In genomic region chr10:110919971-110920881, GRCh38 we compare ENCODE assay signal across 8 cellular contexts. TPM values are rescaled to one million over a fixed set of nuclear protein-coding genes. Genes with fewer than 3 reads are reported as not detected.
DNase-seq lines count a peak whose midpoint lies in the region; ATAC-seq and TF ChIP-seq lines count a peak whose summit lies in the region.

No MANE protein-coding gene starts in this region.

- H3K27ac Mint-ChIP-seq in activated CD4-positive, alpha-beta T cell treated with anti-CD3 and anti-CD28 coated beads, Interleukin-2, amount 10 ng/mL, durations not matched to agents 7 days and 5 days = peak overlapping the region; percentile 96
- H3K27ac Mint-ChIP-seq in type B pancreatic cell = peak overlapping the region; percentile 92

- peak; percentile 18 for ATAC-seq in HG02763 (IDR thresholded peaks at IDR 0.05; ENCODE audit: unreplicated experiment)

- H3K9ac ChIP-seq in mucosa of rectum (ENCODE audit: low read depth in 1 of 2, low read length in 2 of 2) = peak overlapping the region; percentile 90 to 93

- H3K79me2 ChIP-seq in ACC112 (ENCODE audit: control insufficient read depth, insufficient read depth, low read length, unreplicated experiment) = peaks cover 59% of the 10 kb centered on the region

- H3K4me1 ChIP-seq in ACC112 (ENCODE audit: control insufficient read depth, insufficient read depth, low read length, unreplicated experiment) (peaks cover 19% of the 10 kb centered on the region), mucosa of rectum (ENCODE audit: control insufficient read depth in 2 of 2, insufficient read depth in 2 of 2, low read length in 2 of 2) (peaks cover 17 to 25% of the 10 kb centered on the region in 2 donors)

- H3K9me3 ChIP-seq in mucosa of rectum (ENCODE audit: control insufficient read depth in 2 of 2, low read length in 2 of 2) = no peaks in the 10 kb centered on the region

- peak overlapping the region; percentile 96 for H3K4me3 ChIP-seq in ACC112 (ENCODE audit: low read depth, low read length)
- peak overlapping the region; percentile 90 for H3K4me3 ChIP-seq in epithelial cell of proximal tubule (ENCODE audit: low read depth, low read length)
- H3K4me3 ChIP-seq in mucosa of rectum (ENCODE audit: low read length in 2 of 2) = peak overlapping the region; percentile 93 to 97

- H3K36me3 ChIP-seq in ACC112 (ENCODE audit: insufficient read depth, low read length) = no peaks in the 10 kb centered on the region
- H3K36me3 ChIP-seq in mucosa of rectum (ENCODE audit: control insufficient read depth in 2 of 2, insufficient read depth in 2 of 2, low read length in 2 of 2) = no peaks in the 10 kb centered on the region

- H3K27me3 ChIP-seq in ACC112 (ENCODE audit: insufficient read depth, low read length) (no peaks in the 10 kb centered on the region), mucosa of rectum (ENCODE audit: control insufficient read depth in 2 of 2, insufficient read depth in 2 of 2, low read length in 2 of 2) (no peaks in the 10 kb centered on the region)

- POLR2A ChIA-PET in activated CD4-positive, alpha-beta T cell treated with anti-CD3 and anti-CD28 coated beads, Interleukin-2, amount 10 ng/mL, durations not matched to agents 7 days and 5 days (lab: Charles Lee) = interaction anchor here (0.7 kb wide), 1 partner anchor 716 kb away, joined by 3 read pairs; no protein-coding TSS in a partner anchor

- peak overlapping the region; percentile 5 for H2AFZ ChIP-seq in ACC112 (ENCODE audit: low read length, unreplicated experiment)

- H3K4me3 Mint-ChIP-seq in activated CD4-positive, alpha-beta T cell treated with anti-CD3 and anti-CD28 coated beads, Interleukin-2, amount 10 ng/mL, durations not matched to agents 7 days and 5 days = peak overlapping the region; percentile 97
- peak overlapping the region; percentile 93 for H3K4me3 Mint-ChIP-seq in type B pancreatic cell

- in situ Hi-C loops in GM13976 (cut with MboI; ENCODE audit: low sequenced_read_pairs, unreplicated experiment) = no loop called here

- CTCF ChIA-PET in activated CD4-positive, alpha-beta T cell treated with anti-CD3 and anti-CD28 coated beads, Interleukin-2, amount 10 ng/mL, durations not matched to agents 7 days and 5 days (lab: Charles Lee) = interaction anchor here (0.6 to 1.6 kb wide), 2 partner anchors 9 to 134 kb away, joined by 3 read pairs; no protein-coding TSS in a partner anchor

- H3K27me3 Mint-ChIP-seq in activated CD4-positive, alpha-beta T cell treated with anti-CD3 and anti-CD28 coated beads, Interleukin-2, amount 10 ng/mL, durations not matched to agents 7 days and 5 days = no peaks in the 10 kb centered on the region
- H3K27me3 Mint-ChIP-seq in type B pancreatic cell = no peaks in the 10 kb centered on the region

- H3K4me1 Mint-ChIP-seq in activated CD4-positive, alpha-beta T cell treated with anti-CD3 and anti-CD28 coated beads, Interleukin-2, amount 10 ng/mL, durations not matched to agents 7 days and 5 days = peaks cover 39% of the 10 kb centered on the region
- H3K4me1 Mint-ChIP-seq in type B pancreatic cell (ENCODE audit: unreplicated experiment) = peaks cover 27% of the 10 kb centered on the region

- peaks cover 7% of the 10 kb centered on the region for H3K36me3 Mint-ChIP-seq in activated CD4-positive, alpha-beta T cell treated with anti-CD3 and anti-CD28 coated beads, Interleukin-2, amount 10 ng/mL, durations not matched to agents 7 days and 5 days (ENCODE audit: low read depth)
- H3K36me3 Mint-ChIP-seq in type B pancreatic cell = no peaks in the 10 kb centered on the region

- TF ChIP-seq CTCF in GM13976 (IDR thresholded peaks at IDR 0.05; ENCODE audit: borderline replicate concordance, control extremely low read depth, extremely low read depth, insufficient read depth, missing control alignments) (no peak), epithelial cell of proximal tubule (conservative IDR thresholded peaks at IDR 0.05; ENCODE audit: low read depth, low read length) (no peak), type B pancreatic cell (conservative IDR thresholded peaks at IDR 0.05) (no peak)

- peak; percentile 28 for DNase-seq in GM13976 (ENCODE audit: low spot score)
- peak; percentile 53 for DNase-seq in NCI-H146 treated with DMSO at 0.1 percent for 48 hours (lab: John Stamatoyannopoulos, UW; ENCODE audit: unreplicated experiment)
- DNase-seq in activated CD4-positive, alpha-beta T cell treated with anti-CD3 and anti-CD28 coated beads, Interleukin-2, amount 10 ng/mL, durations not matched to agents 7 days and 5 days = peak; percentile 31
- DNase-seq in epithelial cell of proximal tubule (ENCODE audit: low read depth) = no peak
- peak; percentile 69 for DNase-seq in type B pancreatic cell (ENCODE audit: extremely low spot score, unreplicated experiment)

- H3K9me3 Mint-ChIP-seq in activated CD4-positive, alpha-beta T cell treated with anti-CD3 and anti-CD28 coated beads, Interleukin-2, amount 10 ng/mL, durations not matched to agents 7 days and 5 days = no peaks in the 10 kb centered on the region
- no peaks in the 10 kb centered on the region for H3K9me3 Mint-ChIP-seq in type B pancreatic cell

- H3K27ac ChIP-seq in ACC112 (ENCODE audit: low read depth, low read length) (peak overlapping the region; percentile 71), mucosa of rectum (ENCODE audit: low read depth in 2 of 2, low read length in 2 of 2) (peak overlapping the region; percentile 93 to 94)

RNA-seq across cellular contexts. Expression of gene SHOC2, which starts 0.8 kb away (rescaled TPM):
- 10 to 100 TPM; 43.0 to 47.8 TPM for total RNA-seq in activated CD4-positive, alpha-beta T cell treated with anti-CD3 and anti-CD28 coated beads, Interleukin-2, amount 10 ng/mL, durations not matched to agents 7 days and 5 days
- total RNA-seq in epithelial cell of proximal tubule (14.1 and 21.8 TPM in 2 replicates), type B pancreatic cell (ENCODE audit: low replicate concordance) (38.7 and 44.3 TPM in 2 replicates)

RNA-seq across cellular contexts. Expression of gene BBIP1, which starts 1.2 kb away (rescaled TPM):
- 10 to 100 TPM; 19.1 to 24.2 TPM for total RNA-seq in activated CD4-positive, alpha-beta T cell treated with anti-CD3 and anti-CD28 coated beads, Interleukin-2, amount 10 ng/mL, durations not matched to agents 7 days and 5 days
- total RNA-seq in epithelial cell of proximal tubule (18.8 and 27.0 TPM in 2 replicates), type B pancreatic cell (ENCODE audit: low replicate concordance) (15.8 and 24.8 TPM in 2 replicates)

RNA-seq across cellular contexts. Expression of gene PDCD4, which starts 48.5 kb away (rescaled TPM):
- 10 to 100 TPM; 63.8 to 81.0 TPM for total RNA-seq in activated CD4-positive, alpha-beta T cell treated with anti-CD3 and anti-CD28 coated beads, Interleukin-2, amount 10 ng/mL, durations not matched to agents 7 days and 5 days
- total RNA-seq in epithelial cell of proximal tubule (3.6 and 55.5 TPM in 2 replicates), type B pancreatic cell (ENCODE audit: low replicate concordance) (122 and 145 TPM in 2 replicates)
